ENCODE assay signal across 22 cellular contexts in the genomic region with DNA sequence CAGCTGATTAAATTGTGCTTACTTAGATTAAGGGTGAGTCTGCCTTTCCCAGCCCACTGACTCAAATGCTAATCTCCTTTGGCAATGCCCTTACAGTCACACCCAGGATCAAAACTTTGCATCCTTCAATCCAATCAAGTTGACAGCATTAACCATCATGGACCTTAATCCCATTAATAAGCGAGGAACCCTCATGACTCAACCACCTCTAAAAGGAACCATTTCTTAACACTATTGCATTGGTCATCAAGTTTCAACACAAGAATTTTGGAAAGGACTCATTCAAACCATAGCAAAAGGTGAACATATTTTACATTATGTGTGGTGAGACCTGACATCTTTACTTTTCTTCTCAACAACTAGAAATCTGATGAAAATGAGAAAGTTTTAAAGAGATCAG.
DNase-seq lines count a peak whose midpoint lies in the region; TF ChIP-seq lines count a peak whose summit lies in the region.
"Had no signal": no experiment of that assay in that cellular context is flagged by ENCODE, and none has a peak within 500 bp of the region (broad histone marks: within the 10 kb centered on the region; RNA-seq: fewer than 3 reads in every experiment).

No MANE protein-coding gene starts in this region.

- DNase-seq in mammary epithelial cell: peak; percentile 33
- DNase-seq in breast epithelium (ENCODE audit: low spot score in 2 of 2): no peak
- DNase-seq in epithelial cell of esophagus (ENCODE audit: low read depth): peak; percentile 55
- DNase-seq in retinal pigment epithelial cell (ENCODE audit: low read depth): peak; percentile 46
- no peak for DNase-seq in ureter (ENCODE audit: low spot score)
- no peak for DNase-seq in NCI-H69 (lab: John Stamatoyannopoulos, UW)
- no peak for DNase-seq in anterior cingulate cortex (lab: John Stamatoyannopoulos, UW)
- DNase-seq: ACHN; AML-193; BE2C; CD4-positive, alpha-beta T cell; CD8-positive, alpha-beta memory T cell; DMS 273 treated with DMSO at 0.1 percent for 48 hours; DMS53; DMS79 treated with DMSO at 0.1 percent for 48 hours; GF-D8; GOT3; HFFc6 had no signal

- intact Hi-C loops in mammary epithelial cell (cut with micrococcal nuclease): no loop called here
- intact Hi-C loops in breast epithelium (cut with DNase I; ENCODE audit: low total_unique reads): no loop called here

- in situ Hi-C loops in mammary epithelial cell (cut with MboI; ENCODE audit: low sequenced_read_pairs in 2 of 2): no loop called here

- H2AFZ ChIP-seq in mammary epithelial cell (ENCODE audit: low read depth, low read length): no peak overlapping the region

- H3K4me3 ChIP-seq in mammary epithelial cell (replicated peaks in 1 of 3; ENCODE audit: insufficient read depth in 1 of 3, low read depth in 2 of 3, low read length in 3 of 3) (no peak overlapping the region), breast epithelium (no peak overlapping the region), epithelial cell of esophagus (ENCODE audit: low read length) (no peak overlapping the region), retinal pigment epithelial cell (ENCODE audit: low read length) (no peak overlapping the region)
- H3K4me3 ChIP-seq: BLaER1 treated with 17β-estradiol and CSF1 and Interleukin-3, amounts not matched to agents 10 nM and 100 nM; HAP-1 had no signal

- dilution Hi-C loops in mammary epithelial cell (cut with HindIII; ENCODE audit: low sequenced_read_pairs): no loop called here

- H3K27ac ChIP-seq in mammary epithelial cell (ENCODE audit: insufficient read depth, low read depth, low read length) (no peak overlapping the region), breast epithelium (no peak overlapping the region), VCaP (peak overlapping the region; percentile 1; the same call in 1 of the 2 replicates)
- H3K27ac ChIP-seq: 22Rv1; BLaER1 treated with 17β-estradiol and CSF1 and Interleukin-3, amounts not matched to agents 10 nM and 100 nM had no signal

- CTCF ChIA-PET in mammary epithelial cell (lab: Charles Lee; ENCODE audit: low non-redundant PET): no interaction called here

- BruUV-seq in mammary epithelial cell (replicated peaks; lab: Mats Ljungman, UMichigan): no TSS peak

- no peaks in the 10 kb centered on the region for H3K27me3 ChIP-seq in mammary epithelial cell (ENCODE audit: insufficient read depth, low read length)
- no peaks in the 10 kb centered on the region for H3K27me3 ChIP-seq in breast epithelium
- H3K27me3 ChIP-seq: BE2C; BLaER1 treated with 17β-estradiol and CSF1 and Interleukin-3, amounts not matched to agents 10 nM and 100 nM had no signal

- WGBS in mammary epithelial cell (ENCODE audit: low coverage, missing lambda C conversion rate): 92% methylated on average over 1 of the region's 1 CpG

- H3K36me3 ChIP-seq in mammary epithelial cell (ENCODE audit: insufficient read depth, low read length) (no peaks in the 10 kb centered on the region), breast epithelium (no peaks in the 10 kb centered on the region)
- H3K36me3 ChIP-seq: BE2C; BLaER1 treated with 17β-estradiol and CSF1 and Interleukin-3, amounts not matched to agents 10 nM and 100 nM; HAP-1 had no signal

- TF ChIP-seq POLR2A in breast epithelium (IDR thresholded peaks at IDR 0.05): no peak

- H3K79me2 ChIP-seq in mammary epithelial cell (ENCODE audit: insufficient read depth, low read length): no peaks in the 10 kb centered on the region

- H4K20me1 ChIP-seq in mammary epithelial cell (ENCODE audit: insufficient read depth, low read length): no peaks in the 10 kb centered on the region
- H4K20me1 ChIP-seq: BLaER1 treated with 17β-estradiol and CSF1 and Interleukin-3, amounts not matched to agents 10 nM and 100 nM had no signal

- no peaks in the 10 kb centered on the region for H3K4me1 ChIP-seq in mammary epithelial cell (ENCODE audit: insufficient read depth, low read length)
- H3K4me1 ChIP-seq in breast epithelium: no peaks in the 10 kb centered on the region
- H3K4me1 ChIP-seq: BE2C; BLaER1 treated with 17β-estradiol and CSF1 and Interleukin-3, amounts not matched to agents 10 nM and 100 nM; HAP-1 had no signal

- TF ChIP-seq CTCF in mammary epithelial cell (conservative IDR thresholded peaks at IDR 0.05 in 1 of 2, IDR thresholded peaks at IDR 0.05 in 1 of 2; ENCODE audit: extremely low read depth in 1 of 2, insufficient read depth in 1 of 2, low read depth in 1 of 2, low read length in 2 of 2) (no peak), breast epithelium (IDR thresholded peaks at IDR 0.05) (no peak), VCaP (conservative IDR thresholded peaks at IDR 0.05) (no peak), epithelial cell of esophagus (IDR thresholded peaks at IDR 0.05; ENCODE audit: insufficient read depth, low read depth, low read length, missing control alignments) (no peak), retinal pigment epithelial cell (conservative IDR thresholded peaks at IDR 0.05; ENCODE audit: low read depth, low read length) (no peak)

- no peaks in the 10 kb centered on the region for H3K9me3 ChIP-seq in mammary epithelial cell (replicated peaks; ENCODE audit: insufficient read depth, low read length)
- no peaks in the 10 kb centered on the region for H3K9me3 ChIP-seq in breast epithelium
- H3K9me3 ChIP-seq: BE2C, HAP-1 had no signal

- H3K4me2 ChIP-seq in mammary epithelial cell (ENCODE audit: insufficient read depth, low read depth, low read length): no peak overlapping the region
- H3K4me2 ChIP-seq: BLaER1 treated with 17β-estradiol and CSF1 and Interleukin-3, amounts not matched to agents 10 nM and 100 nM had no signal

- no peak overlapping the region for H3K9ac ChIP-seq in mammary epithelial cell (ENCODE audit: insufficient read depth, low read length)
- H3K9ac ChIP-seq: BLaER1 treated with 17β-estradiol and CSF1 and Interleukin-3, amounts not matched to agents 10 nM and 100 nM had no signal

Comparison
In these comparisons a context has a peak if more than half of its experiments do, and no peak if none do; other contexts are left out.
1. DNase-seq: peak in mammary epithelial cell (single experiment), epithelial cell of esophagus (single experiment) and retinal pigment epithelial cell (single experiment); none in breast epithelium (0 of 2), ureter (single experiment), NCI-H69 (single experiment) and anterior cingulate cortex (0 of 58).